In genomic region chr1:239918633-239919032, GRCh38 we compare ENCODE assay signal across 25 cellular contexts.
DNase-seq lines count a peak whose midpoint lies in the region; ATAC-seq and TF ChIP-seq lines count a peak whose summit lies in the region.
"Had no signal": no experiment of that assay in that cellular context is flagged by ENCODE, and none has a peak within 500 bp of the region (broad histone marks: within the 10 kb centered on the region; RNA-seq: fewer than 3 reads in every experiment).

No MANE protein-coding gene starts in this region.

- H2BK12ac ChIP-seq in neuronal stem cell (ENCODE audit: low read length), result no peak overlapping the region

- no peak overlapping the region for H2AK5ac ChIP-seq in neuronal stem cell (ENCODE audit: low read depth, low read length)

- no peak for ATAC-seq in GM21390 (IDR thresholded peaks at IDR 0.05; ENCODE audit: unreplicated experiment)
- ATAC-seq: A549; CD8-positive, alpha-beta T cell; GM12878 had no signal

- H3K27ac ChIP-seq in MM.1S (ENCODE audit: low read length) (peak overlapping the region; percentile 22; the same call in 1 of the 2 replicates), esophagus muscularis mucosa (replicated peaks in 1 of 4) (no peak overlapping the region), neuronal stem cell (replicated peaks; ENCODE audit: low read length) (no peak overlapping the region)
- H3K27ac ChIP-seq: 22Rv1; A549; BLaER1 treated with 17β-estradiol and CSF1 and Interleukin-3, amounts not matched to agents 10 nM and 100 nM; C4-2B had no signal

- TF ChIP-seq POLR2A in esophagus muscularis mucosa (IDR thresholded peaks at IDR 0.05; ENCODE audit: low read depth), result no peak

- H3K4me3 Mint-ChIP-seq in progenitor cell of endocrine pancreas (ENCODE audit: low read depth), result no peak overlapping the region
- H3K4me3 Mint-ChIP-seq: B cell; CD4-positive, alpha-beta T cell; CD8-positive, alpha-beta T cell had no signal

- TF ChIP-seq CTCF in MM.1S (IDR thresholded peaks at IDR 0.05; ENCODE audit: low read length), result no peak
- no peak for TF ChIP-seq CTCF in esophagus muscularis mucosa (IDR thresholded peaks at IDR 0.05)
- TF ChIP-seq CTCF in progenitor cell of endocrine pancreas (IDR thresholded peaks at IDR 0.05; ENCODE audit: unreplicated experiment), result no peak

- H3K4me3 ChIP-seq in MM.1S (ENCODE audit: low read length) (no peak overlapping the region), esophagus muscularis mucosa (no peak overlapping the region), neuronal stem cell (ENCODE audit: low read length in 2 of 2) (no peak overlapping the region)
- H3K4me3 ChIP-seq: A549; BLaER1 treated with 17β-estradiol and CSF1 and Interleukin-3, amounts not matched to agents 10 nM and 100 nM; GM12878 had no signal

- H4K8ac ChIP-seq in neuronal stem cell (ENCODE audit: low read depth, low read length), result no peak overlapping the region

- H3K36me3 Mint-ChIP-seq in progenitor cell of endocrine pancreas (ENCODE audit: insufficient read depth), result no peaks in the 10 kb centered on the region
- H3K36me3 Mint-ChIP-seq: CD8-positive, alpha-beta T cell had no signal

- peak overlapping the region; percentile 4; the same call in 1 of the 2 replicates for H2AFZ ChIP-seq in MM.1S (ENCODE audit: low read length)
- H2AFZ ChIP-seq in neuronal stem cell (ENCODE audit: low read length), result peak overlapping the region; percentile 61

- H3K9me3 ChIP-seq in MM.1S (replicated peaks; ENCODE audit: insufficient read depth, low read length) (no peaks in the 10 kb centered on the region), esophagus muscularis mucosa (no peaks in the 10 kb centered on the region), neuronal stem cell (replicated peaks in 1 of 2; ENCODE audit: control insufficient read depth in 2 of 2, insufficient read depth in 1 of 2, low read depth in 1 of 2, low read length in 2 of 2) (no peaks in the 10 kb centered on the region)
- H3K9me3 ChIP-seq: A549 had no signal

- no peaks in the 10 kb centered on the region for H3K79me1 ChIP-seq in neuronal stem cell (ENCODE audit: low read depth, low read length)

- H3F3A ChIP-seq in MM.1S (ENCODE audit: insufficient read depth, low read length), result peaks cover 26% of the 10 kb centered on the region

- H3K9me2 ChIP-seq in MM.1S (replicated peaks; ENCODE audit: insufficient read depth, low read length), result no peaks in the 10 kb centered on the region

- H3K27me3 ChIP-seq in MM.1S (replicated peaks; ENCODE audit: insufficient read depth, low read length) (no peaks in the 10 kb centered on the region), esophagus muscularis mucosa (no peaks in the 10 kb centered on the region), neuronal stem cell (ENCODE audit: control insufficient read depth in 3 of 3, insufficient read depth in 3 of 3, low read depth in 1 of 3, low read length in 3 of 3) (no peaks in the 10 kb centered on the region)
- H3K27me3 ChIP-seq: BLaER1 treated with 17β-estradiol and CSF1 and Interleukin-3, amounts not matched to agents 10 nM and 100 nM had no signal

- DNase-seq in MM.1S, result no peak
- peak; percentile 26 for DNase-seq in esophagus muscularis mucosa (ENCODE audit: extremely low spot score)
- no peak for DNase-seq in neuronal stem cell (ENCODE audit: low spot score)
- DNase-seq in progenitor cell of endocrine pancreas (ENCODE audit: low spot score, unreplicated experiment), result no peak
- DNase-seq in NCI-H82 (lab: John Stamatoyannopoulos, UW), result no peak
- DNase-seq in cerebellar nuclear complex (lab: John Stamatoyannopoulos, UW), result no peak
- DNase-seq in NCI-H524 (lab: John Stamatoyannopoulos, UW), result no peak
- DNase-seq: AML-193; CD4-positive, alpha-beta T cell; CD8-positive, alpha-beta T cell; COR-L47; DMS 273 treated with DMSO at 0.1 percent for 48 hours; DMS153; DMS53; DMS79; DND-41; EL; GDM1 had no signal

- WGBS in esophagus muscularis mucosa, result 65% methylated on average over 4 of the region's 4 CpGs
- WGBS in neuronal stem cell (ENCODE audit: extremely low coverage in 2 of 2, insufficient read length in 2 of 2, insufficient replicate concordance in 1 of 2), 2 donors, result no CpG with 5 or more reads among the region's 4 CpGs

- H3K79me2 ChIP-seq in MM.1S (ENCODE audit: low read length), result no peaks in the 10 kb centered on the region

- no peak overlapping the region for H4K91ac ChIP-seq in neuronal stem cell (ENCODE audit: low read depth, low read length, poor library complexity)

- peak overlapping the region; percentile 25 for H3K4me2 ChIP-seq in MM.1S (ENCODE audit: low read depth, low read length)
- H3K4me2 ChIP-seq in neuronal stem cell (ENCODE audit: insufficient read depth, low read length, poor library complexity, severe bottlenecking), result no peak overlapping the region
- H3K4me2 ChIP-seq: A549; BLaER1 treated with 17β-estradiol and CSF1 and Interleukin-3, amounts not matched to agents 10 nM and 100 nM had no signal

- H2BK5ac ChIP-seq in neuronal stem cell (ENCODE audit: low read length), result no peak overlapping the region

- no peak overlapping the region for H3K23ac ChIP-seq in neuronal stem cell (ENCODE audit: low read depth, low read length, poor library complexity)

- no peak overlapping the region for H3K9ac ChIP-seq in MM.1S (ENCODE audit: low read length)
- H3K9ac ChIP-seq in neuronal stem cell (ENCODE audit: low read depth, low read length, poor library complexity), result no peak overlapping the region
- H3K9ac ChIP-seq: BLaER1 treated with 17β-estradiol and CSF1 and Interleukin-3, amounts not matched to agents 10 nM and 100 nM had no signal

- no peak overlapping the region for H3K18ac ChIP-seq in neuronal stem cell (ENCODE audit: low read length)

- peaks cover 10% of the 10 kb centered on the region for H3K4me1 Mint-ChIP-seq in progenitor cell of endocrine pancreas (ENCODE audit: low read depth)
- H3K4me1 Mint-ChIP-seq: B cell had no signal

- no peak overlapping the region for H3K4ac ChIP-seq in neuronal stem cell (ENCODE audit: low read length)

- H3K14ac ChIP-seq in neuronal stem cell (ENCODE audit: low read length), result no peak overlapping the region

- H3K36me3 ChIP-seq in MM.1S (replicated peaks; ENCODE audit: insufficient read depth, low read length), result no peaks in the 10 kb centered on the region
- no peaks in the 10 kb centered on the region for H3K36me3 ChIP-seq in esophagus muscularis mucosa
- no peaks in the 10 kb centered on the region for H3K36me3 ChIP-seq in neuronal stem cell (replicated peaks in 1 of 2; ENCODE audit: control insufficient read depth in 2 of 2, insufficient read depth in 2 of 2, low read length in 2 of 2)
- H3K36me3 ChIP-seq: BLaER1 treated with 17β-estradiol and CSF1 and Interleukin-3, amounts not matched to agents 10 nM and 100 nM had no signal

- peak overlapping the region; percentile 89 for H3K27ac Mint-ChIP-seq in progenitor cell of endocrine pancreas
- H3K27ac Mint-ChIP-seq: B cell; CD4-positive, alpha-beta T cell; CD8-positive, alpha-beta T cell had no signal

- H2BK15ac ChIP-seq in neuronal stem cell (ENCODE audit: low read length), result no peak overlapping the region

- H4K20me1 ChIP-seq in MM.1S (ENCODE audit: insufficient read depth, low read length), result no peaks in the 10 kb centered on the region
- H4K20me1 ChIP-seq: BLaER1 treated with 17β-estradiol and CSF1 and Interleukin-3, amounts not matched to agents 10 nM and 100 nM had no signal

- H3K4me1 ChIP-seq in MM.1S (ENCODE audit: low read length) (peaks cover 42% of the 10 kb centered on the region), esophagus muscularis mucosa (peaks cover 0 to 18% (median 16%) of the 10 kb centered on the region in 4 donors), neuronal stem cell (ENCODE audit: control insufficient read depth in 2 of 2, insufficient read depth in 1 of 2, low read depth in 1 of 2, low read length in 2 of 2) (no peaks in the 10 kb centered on the region)

- H3K9me3 Mint-ChIP-seq in progenitor cell of endocrine pancreas (ENCODE audit: low read depth), result peaks cover 4% of the 10 kb centered on the region
- H3K9me3 Mint-ChIP-seq: CD4-positive, alpha-beta T cell; CD8-positive, alpha-beta T cell had no signal

- intact Hi-C loops in esophagus muscularis mucosa (cut with DNase I), result no loop called here

- peaks cover 12% of the 10 kb centered on the region for H3K27me3 Mint-ChIP-seq in progenitor cell of endocrine pancreas
- H3K27me3 Mint-ChIP-seq: B cell had no signal

- no peak overlapping the region for H2BK120ac ChIP-seq in neuronal stem cell (ENCODE audit: low read depth, low read length)

- no peak for TF ChIP-seq EP300 in esophagus muscularis mucosa (IDR thresholded peaks at IDR 0.05)
